8 cellular contexts compared by ENCODE assay signal in the genomic region with DNA sequence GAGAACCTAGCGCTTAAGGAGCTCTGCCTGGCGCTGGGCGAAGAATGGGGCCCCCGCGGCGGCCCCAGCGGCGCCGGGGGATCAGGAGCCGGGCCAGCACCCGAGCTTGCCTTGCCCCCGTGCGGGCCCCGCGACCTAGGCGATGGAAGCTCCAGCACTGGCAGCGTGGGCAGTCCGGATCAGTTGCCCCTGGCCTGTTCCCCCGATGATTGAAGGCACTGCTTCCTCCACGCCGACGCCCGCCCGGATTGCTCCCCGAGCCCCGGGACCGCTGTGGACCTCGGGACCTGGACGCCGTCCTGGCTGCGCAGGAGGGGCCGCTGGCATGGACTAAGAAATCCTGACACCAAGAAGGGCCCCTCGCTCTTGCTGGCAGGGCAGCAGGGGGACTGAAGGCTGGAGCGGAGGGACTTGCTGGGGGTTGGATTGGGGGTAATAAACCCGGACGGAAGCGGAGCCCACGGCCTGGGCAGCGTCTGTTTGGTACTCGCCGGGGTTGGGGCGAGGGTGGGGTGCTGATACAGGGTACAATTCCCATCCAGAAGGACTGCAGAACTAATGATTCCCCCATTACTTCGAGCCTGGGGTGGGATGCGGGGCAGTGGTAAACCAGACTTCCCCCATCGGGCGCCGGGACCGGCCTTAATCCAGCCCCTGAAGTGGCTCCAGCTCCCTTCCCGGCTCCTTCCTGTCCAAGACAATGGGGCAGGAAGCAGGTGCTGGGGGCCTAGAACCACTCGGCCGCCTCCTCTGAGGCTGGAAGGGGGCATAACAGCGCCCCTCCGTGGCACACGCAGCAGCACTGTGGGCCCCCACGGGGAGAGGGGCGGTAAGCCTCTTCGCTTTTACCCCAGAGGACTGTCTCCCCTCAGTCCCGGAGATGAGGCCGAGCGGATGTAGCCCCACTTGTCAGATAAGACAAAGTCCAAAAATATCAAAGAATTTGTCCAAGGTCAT. TPM values are rescaled to one million over a fixed set of nuclear protein-coding genes. Genes with fewer than 3 reads are reported as not detected.
DNase-seq lines count a peak whose midpoint lies in the region; ATAC-seq and TF ChIP-seq lines count a peak whose summit lies in the region.

No MANE protein-coding gene starts in this region.

- H3K27ac Mint-ChIP-seq in CD4-positive, alpha-beta memory T cell, result peak overlapping the region; percentile 82 to 97 (median 93)
- H3K27ac Mint-ChIP-seq in neural crest cell (ENCODE audit: unreplicated experiment), result no peak overlapping the region

- H3K4me3 ChIP-seq in CD4-positive, alpha-beta memory T cell (ENCODE audit: low read length in 2 of 2), result peak overlapping the region; percentile 47 to 69
- H3K4me3 ChIP-seq in epithelial cell of proximal tubule (ENCODE audit: low read depth, low read length), result peak overlapping the region; percentile 58

- peak; percentile 1; the same call in 1 of the 2 replicates for TF ChIP-seq CTCF in VCaP (conservative IDR thresholded peaks at IDR 0.05)
- TF ChIP-seq CTCF in epithelial cell of proximal tubule (conservative IDR thresholded peaks at IDR 0.05; ENCODE audit: low read depth, low read length), result no peak
- no peak for TF ChIP-seq CTCF in neural crest cell (conservative IDR thresholded peaks at IDR 0.05)

- H3K27ac ChIP-seq in CD4-positive, alpha-beta memory T cell (ENCODE audit: low read depth, low read length), result peak overlapping the region; percentile 86
- H3K27ac ChIP-seq in VCaP, result peak overlapping the region; percentile 94

- H3K4me1 ChIP-seq in CD4-positive, alpha-beta memory T cell (ENCODE audit: insufficient read depth, low read length), result peaks cover 62% of the 10 kb centered on the region

- no peaks in the 10 kb centered on the region for H3K9me3 ChIP-seq in CD4-positive, alpha-beta memory T cell (ENCODE audit: control insufficient read depth in 1 of 2, low read length in 2 of 2)

- POLR2A ChIA-PET in CD4-positive, alpha-beta memory T cell (lab: Charles Lee; ENCODE audit: partially characterized antibody), result interaction anchor here (0.9 to 17.4 kb wide), 39 partner anchors 7 to 1574 kb away, joined by 3 to 435 read pairs (median 8); a partner anchor contains a TSS

- intact Hi-C loops in CD4-positive, alpha-beta memory T cell (cut with micrococcal nuclease), result no loop called here

- H3K27me3 ChIP-seq in CD4-positive, alpha-beta memory T cell (ENCODE audit: insufficient read depth, low read length), result no peaks in the 10 kb centered on the region

- peak overlapping the region; percentile 65 to 90 (median 82) for H3K4me3 Mint-ChIP-seq in CD4-positive, alpha-beta memory T cell
- peak overlapping the region; percentile 83 for H3K4me3 Mint-ChIP-seq in neural crest cell

- peaks cover 0 to 20% of the 10 kb centered on the region in 2 donors for H3K36me3 Mint-ChIP-seq in CD4-positive, alpha-beta memory T cell
- H3K36me3 Mint-ChIP-seq in neural crest cell (ENCODE audit: low read depth), result no peaks in the 10 kb centered on the region

- DNase-seq in CD4-positive, alpha-beta memory T cell, result peak in 1 of 5 donors; percentile 50
- peak; percentile 88 for DNase-seq in HT1080 (ENCODE audit: low read depth)
- no peak for DNase-seq in epithelial cell of proximal tubule (ENCODE audit: low read depth)
- DNase-seq in neural crest cell (ENCODE audit: low read depth, low spot score), result no peak
- no peak for DNase-seq in Ammon's horn (ENCODE audit: low spot score)
- no peak for DNase-seq in NCI-H1417 treated with DMSO at 0.1 percent for 48 hours (lab: John Stamatoyannopoulos, UW)

- no peaks in the 10 kb centered on the region for H3K36me3 ChIP-seq in CD4-positive, alpha-beta memory T cell (ENCODE audit: insufficient read depth, low read length)

- no peaks in the 10 kb centered on the region for H3K27me3 Mint-ChIP-seq in CD4-positive, alpha-beta memory T cell
- peaks cover 23% of the 10 kb centered on the region for H3K27me3 Mint-ChIP-seq in neural crest cell (ENCODE audit: low read depth)

- peaks cover 39 to 85% (median 51%) of the 10 kb centered on the region in 4 donors for H3K4me1 Mint-ChIP-seq in CD4-positive, alpha-beta memory T cell
- H3K4me1 Mint-ChIP-seq in neural crest cell, result peaks cover 52% of the 10 kb centered on the region

- CTCF ChIA-PET in CD4-positive, alpha-beta memory T cell (lab: Charles Lee; ENCODE audit: partially characterized antibody), result interaction anchor here (0.9 to 15.3 kb wide), 26 partner anchors 8 to 420 kb away, joined by 3 to 281 read pairs (median 6); a partner anchor contains a TSS

- no peak for ATAC-seq in GM19351 (IDR thresholded peaks at IDR 0.05; ENCODE audit: unreplicated experiment)

- H3K9me3 Mint-ChIP-seq in CD4-positive, alpha-beta memory T cell, result peaks cover 0 to 1% (median 0%) of the 10 kb centered on the region in 8 donors
- no peaks in the 10 kb centered on the region for H3K9me3 Mint-ChIP-seq in neural crest cell

RNA-seq across cellular contexts. Expression of a gene that starts 1.0 kb away (rescaled TPM):
- 10 to 100 TPM; 22.9 to 24.9 TPM for total RNA-seq in CD4-positive, alpha-beta memory T cell
- 10 to 100 TPM; 60.0 to 68.3 TPM for polyA plus RNA-seq in CD4-positive, alpha-beta memory T cell
- total RNA-seq in HT1080 (2014; rRNA removed; shearing (Covaris generic)), result 135 and 146 TPM in 2 replicates
- polyA plus RNA-seq in HT1080 (2015; cell fraction: cytosol; rRNA removed), result 153 and 193 TPM in 2 replicates
- polyA plus RNA-seq in HT1080 (2015; cell fraction: nucleus; rRNA removed), result 65.8 and 67.2 TPM in 2 replicates
- 76.5 and 94.2 TPM in 2 replicates for total RNA-seq in epithelial cell of proximal tubule
- 29.3 and 29.4 TPM in 2 replicates for total RNA-seq in neural crest cell

RNA-seq across cellular contexts. Expression of a gene that starts 3.2 kb away (rescaled TPM):
- 10 to 100 TPM; 39.9 to 42.1 TPM for total RNA-seq in CD4-positive, alpha-beta memory T cell
- polyA plus RNA-seq in CD4-positive, alpha-beta memory T cell, result 10 to 100 TPM; 79.3 to 99.0 TPM
- 187 and 232 TPM in 2 replicates for total RNA-seq in HT1080 (2014; rRNA removed; shearing (Covaris generic))
- polyA plus RNA-seq in HT1080 (2015; cell fraction: cytosol; rRNA removed), result 137 and 138 TPM in 2 replicates
- 85.4 and 98.4 TPM in 2 replicates for polyA plus RNA-seq in HT1080 (2015; cell fraction: nucleus; rRNA removed)
- total RNA-seq in epithelial cell of proximal tubule (85.3 and 135 TPM in 2 replicates), neural crest cell (88.1 and 90.0 TPM in 2 replicates)

RNA-seq across cellular contexts. Expression of a gene that starts 8.7 kb away (rescaled TPM):
- total RNA-seq in CD4-positive, alpha-beta memory T cell, result under 1 TPM; 0.39 to 0.79 TPM
- under 1 TPM in 1 of 2 donors, not detected in 1; 0.81 TPM for polyA plus RNA-seq in CD4-positive, alpha-beta memory T cell
- total RNA-seq in HT1080 (2014; rRNA removed; shearing (Covaris generic)), result 236 and 374 TPM in 2 replicates
- 579 and 580 TPM in 2 replicates for polyA plus RNA-seq in HT1080 (2015; cell fraction: cytosol; rRNA removed)
- polyA plus RNA-seq in HT1080 (2015; cell fraction: nucleus; rRNA removed), result 258 and 269 TPM in 2 replicates
- 143 and 172 TPM in 2 replicates for total RNA-seq in epithelial cell of proximal tubule
- 4.2 and 4.7 TPM in 2 replicates for total RNA-seq in neural crest cell

RNA-seq across cellular contexts. Expression of a gene that starts 11.8 kb away (rescaled TPM):
- 10 to 100 TPM; 30.1 to 30.4 TPM for total RNA-seq in CD4-positive, alpha-beta memory T cell
- 100 to 1,000 TPM in 1 of 2 donors, 10 to 100 TPM in 1; 80.9 to 107 TPM for polyA plus RNA-seq in CD4-positive, alpha-beta memory T cell
- 0.24 and 0.57 TPM in 2 replicates for total RNA-seq in HT1080 (2014; rRNA removed; shearing (Covaris generic))
- polyA plus RNA-seq in HT1080 (2015; cell fraction: cytosol; rRNA removed), result 0.09 and 0.16 TPM in 2 replicates
- not detected in 2 replicates for polyA plus RNA-seq in HT1080 (2015; cell fraction: nucleus; rRNA removed)
- total RNA-seq in epithelial cell of proximal tubule (0.51 and 1.2 TPM in 2 replicates), neural crest cell (not detected in 2 replicates)

RNA-seq across cellular contexts. Expression of a gene that starts 18.9 kb away (rescaled TPM):
- 1 to 10 TPM; 6.0 to 8.3 TPM for total RNA-seq in CD4-positive, alpha-beta memory T cell
- under 1 TPM; 0.40 to 0.55 TPM for polyA plus RNA-seq in CD4-positive, alpha-beta memory T cell
- total RNA-seq in HT1080 (2014; rRNA removed; shearing (Covaris generic)), result 27.9 and 32.0 TPM in 2 replicates
- 49.0 and 72.9 TPM in 2 replicates for polyA plus RNA-seq in HT1080 (2015; cell fraction: cytosol; rRNA removed)
- 214 and 236 TPM in 2 replicates for polyA plus RNA-seq in HT1080 (2015; cell fraction: nucleus; rRNA removed)
- 45.1 and 94.7 TPM in 2 replicates for total RNA-seq in epithelial cell of proximal tubule
- 36.0 and 38.0 TPM in 2 replicates for total RNA-seq in neural crest cell

Comparison
In these comparisons a context has a peak if more than half of its experiments do, and no peak if none do; other contexts are left out.
1. RNA of a gene that starts 8.7 kb away (total RNA-seq): 236 to 374 TPM in HT1080 and 143 to 172 TPM in epithelial cell of proximal tubule; 4.2 to 4.7 TPM in neural crest cell and 0.39 to 0.79 TPM in CD4-positive, alpha-beta memory T cell; every median in the first group is over 10 times any median in the second.